ENCODE assay signal across 1 cellular context in genomic region chr16:67935402-67936123, GRCh38.
A peak's percentile ranks its signal among the peaks of the same experiment; 100 is the strongest.
TF ChIP-seq lines count a peak whose summit lies in the region.

No MANE protein-coding gene starts in this region.

TF ChIP-seq in K562, 482 proteins besides CTCF, POLR2A, EP300 and RAD21 (continued from another document and continues in another):
- TF ChIP-seq MGA (IDR thresholded peaks at IDR 0.05) = peak; percentile 80; the same call in 1 of the 2 replicates
- no peak for TF ChIP-seq ZNF224 (CRISPR knock-in tag; IDR thresholded peaks at IDR 0.05)
- no peak for TF ChIP-seq HMG20B (CRISPR knock-in tag; IDR thresholded peaks at IDR 0.05)
- peak; percentile 65; the same call in 1 of the 2 replicates for TF ChIP-seq CXXC5 (CRISPR knock-in tag; IDR thresholded peaks at IDR 0.05)
- peak; percentile 84 for TF ChIP-seq MYC (IDR thresholded peaks at IDR 0.05; ENCODE audit: low read depth, low read length)
- peak; percentile 69; the same call in 1 of the 2 replicates for TF ChIP-seq MYC (CRISPR knock-in tag; IDR thresholded peaks at IDR 0.05; ENCODE audit: borderline replicate concordance, low read depth)
- peak; percentile 24; the same call in 1 of the 2 replicates for TF ChIP-seq JUND (IDR thresholded peaks at IDR 0.05; ENCODE audit: borderline replicate concordance, low read depth, low read length)
- no peak for TF ChIP-seq JUND (tag; IDR thresholded peaks at IDR 0.05; ENCODE audit: borderline replicate concordance, low read depth, low read length)
- TF ChIP-seq E2F6 (IDR thresholded peaks at IDR 0.05; ENCODE audit: borderline replicate concordance in 1 of 2, extremely low read depth in 1 of 2, insufficient read depth in 1 of 2, insufficient read length in 1 of 2, low read depth in 1 of 2, low read length in 1 of 2, poor library complexity in 1 of 2, severe bottlenecking in 1 of 2) = peak; percentile 60 to 80
- TF ChIP-seq E4F1 (CRISPR knock-in tag; IDR thresholded peaks at IDR 0.05; ENCODE audit: borderline replicate concordance) = peak; percentile 8; the same call in 1 of the 2 replicates
- no peak for TF ChIP-seq ZNF584 (CRISPR knock-in tag; IDR thresholded peaks at IDR 0.05; ENCODE audit: low read depth)
- TF ChIP-seq RAD51 (IDR thresholded peaks at IDR 0.05; ENCODE audit: borderline replicate concordance, low read depth) = peak; percentile 93
- no peak for TF ChIP-seq ZNF436 (CRISPR knock-in tag; IDR thresholded peaks at IDR 0.05)
- TF ChIP-seq E2F8 (IDR thresholded peaks at IDR 0.05; ENCODE audit: low read depth, partially characterized antibody) = peak; percentile 29
- no peak for TF ChIP-seq DLX4 (CRISPR knock-in tag; IDR thresholded peaks at IDR 0.05)
- 0 out of 2 replicates have a peak, but pooled peaks have one; percentile 38 for TF ChIP-seq GABPB2 (CRISPR knock-in tag; conservative IDR thresholded peaks at IDR 0.05)
- TF ChIP-seq FOXK2 (conservative IDR thresholded peaks at IDR 0.05 in 1 of 2, IDR thresholded peaks at IDR 0.05 in 1 of 2; ENCODE audit: low read depth in 2 of 2) = peak in 1 of 2 experiments; percentile 59; a peak in 2 of 4 replicates
- peak; percentile 78; the same call in 1 of the 2 replicates for TF ChIP-seq ZNF12 (CRISPR knock-in tag; IDR thresholded peaks at IDR 0.05)
- no peak for TF ChIP-seq ZFP30 (CRISPR knock-in tag; IDR thresholded peaks at IDR 0.05; ENCODE audit: borderline replicate concordance)
- 0 out of 2 replicates have a peak, but pooled peaks have one; percentile 35 for TF ChIP-seq HDGF (IDR thresholded peaks at IDR 0.05)
- TF ChIP-seq TBL1XR1 (IDR thresholded peaks at IDR 0.05; ENCODE audit: low read length in 2 of 2) = no peak
- TF ChIP-seq BRD4 (IDR thresholded peaks at IDR 0.05) = no peak
- TF ChIP-seq SAP30 (IDR thresholded peaks at IDR 0.05; ENCODE audit: borderline replicate concordance, insufficient read depth, low read depth, low read length, poor library complexity, severe bottlenecking) = peak; percentile 90
- peak in 1 of 2 experiments; percentile 66; a peak in 1 of 4 replicates for TF ChIP-seq ZNF639 (CRISPR knock-in tag; conservative IDR thresholded peaks at IDR 0.05 in 1 of 2, IDR thresholded peaks at IDR 0.05 in 1 of 2)
- TF ChIP-seq TAF7 (tag; IDR thresholded peaks at IDR 0.05) = peak; percentile 67
- peak; percentile 52 for TF ChIP-seq ZEB2 (IDR thresholded peaks at IDR 0.05)
- peak; percentile 71 for TF ChIP-seq ZNF511 (CRISPR knock-in tag; IDR thresholded peaks at IDR 0.05)
- peak; percentile 76 to 86; a peak in 3 of 4 replicates for TF ChIP-seq MAZ (CRISPR knock-in tag; conservative IDR thresholded peaks at IDR 0.05 in 1 of 2, IDR thresholded peaks at IDR 0.05 in 1 of 2)
- TF ChIP-seq E2F3 (CRISPR knock-in tag; IDR thresholded peaks at IDR 0.05) = peak; percentile 25; the same call in 1 of the 2 replicates
- peak; percentile 61 for TF ChIP-seq CCNT2 (IDR thresholded peaks at IDR 0.05; ENCODE audit: borderline replicate concordance, extremely low read depth, insufficient read length, low read depth, low read length)
- peak; percentile 96 for TF ChIP-seq NR1H2 (CRISPR knock-in tag; IDR thresholded peaks at IDR 0.05)
- peak; percentile 60; the same call in 1 of the 2 replicates for TF ChIP-seq PATZ1 (CRISPR knock-in tag; IDR thresholded peaks at IDR 0.05; ENCODE audit: borderline replicate concordance)
- peak in 1 of 2 experiments; percentile 44; a peak in 1 of 4 replicates for TF ChIP-seq SRF (CRISPR knock-in tag; IDR thresholded peaks at IDR 0.05)
